Comparison of ENCODE assay signal across 10 cellular contexts in genomic region chr3:50260942-50261441, GRCh38. TPM values are rescaled to one million over a fixed set of nuclear protein-coding genes. Genes with fewer than 3 reads are reported as not detected.
DNase-seq lines count a peak whose midpoint lies in the region; ATAC-seq and TF ChIP-seq lines count a peak whose summit lies in the region.
"Had no signal": no experiment of that assay in that cellular context is flagged by ENCODE, and none has a peak within 500 bp of the region (broad histone marks: within the 10 kb centered on the region; RNA-seq: fewer than 3 reads in every experiment).

No MANE protein-coding gene starts in this region.

- H3K4me1 Mint-ChIP-seq in chondrocyte (ENCODE audit: low read depth): peaks cover 60% of the 10 kb centered on the region

- 57 to 58% methylated on average over 5 of the region's 5 CpGs for WGBS in heart right ventricle, 2 donors
- 39 to 40% methylated on average over 5 of the region's 5 CpGs for WGBS in aorta, 2 donors

- ATAC-seq in heart right ventricle (no peak), Right ventricle myocardium superior (ENCODE audit: poor library complexity) (no peak), aorta (ENCODE audit: low FRiP score) (no peak)
- ATAC-seq in activated CD4-positive, CD25-positive, alpha-beta regulatory T cell treated with anti-CD3 and anti-CD28 coated beads, Interleukin-2, amount 50 U/mL, for 24 hours: no peak

- intact Hi-C loops in heart right ventricle (cut with DNase I) (loop anchor here in 2 of 10 donors (1.0 to 10.0 kb wide), 2 partner anchors 63 to 64 kb away; partner anchors contain the start of genes HYAL2 (in 1 of the 2) and TUSC2 (in 1 of the 2)), Right ventricle myocardium superior (cut with DNase I) (no loop called here), aorta (cut with DNase I) (no loop called here)

- H3K27me3 ChIP-seq in heart right ventricle (no peaks in the 10 kb centered on the region), muscle layer of duodenum (ENCODE audit: low read depth, low read length) (no peaks in the 10 kb centered on the region), aorta (ENCODE audit: control insufficient read depth in 1 of 2, insufficient read depth in 2 of 2, low read length in 1 of 2) (no peaks in the 10 kb centered on the region)

- H3K4me3 ChIP-seq in heart right ventricle (peak overlapping the region; percentile 38 to 80 (median 69)), muscle layer of duodenum (ENCODE audit: low read depth in 1 of 2, low read length in 2 of 2) (peak overlapping the region in 1 of 2 donors; percentile 57), aorta (ENCODE audit: low read length in 2 of 2) (no peak overlapping the region)

- H3K36me3 Mint-ChIP-seq in chondrocyte (ENCODE audit: low read depth): peaks cover 13% of the 10 kb centered on the region

- H3K27me3 Mint-ChIP-seq in chondrocyte (ENCODE audit: low read depth): no peaks in the 10 kb centered on the region

- H3K9me3 ChIP-seq in heart right ventricle (peaks cover 0 to 7% (median 0%) of the 10 kb centered on the region in 11 donors), muscle layer of duodenum (ENCODE audit: control insufficient read depth in 1 of 2, low read length in 2 of 2) (no peaks in the 10 kb centered on the region), aorta (ENCODE audit: control insufficient read depth, low read length) (no peaks in the 10 kb centered on the region)

- H3K9me3 Mint-ChIP-seq in chondrocyte (ENCODE audit: low read depth): no peaks in the 10 kb centered on the region
- H3K9me3 Mint-ChIP-seq: memory B cell had no signal

- peak overlapping the region; percentile 94 for H3K27ac Mint-ChIP-seq in chondrocyte (ENCODE audit: unreplicated experiment)

- DNase-seq in heart right ventricle: no peak
- DNase-seq in Right ventricle myocardium superior: no peak
- DNase-seq in chondrocyte (ENCODE audit: low spot score): no peak
- peak in 1 of 2 donors; percentile 52 for DNase-seq in aorta
- no peak for DNase-seq in NCI-H2171 (lab: John Stamatoyannopoulos, UW)
- DNase-seq in NCI-H1694 (lab: John Stamatoyannopoulos, UW): no peak
- DNase-seq: activated T-cell treated with anti-CD3 and anti-CD28 coated beads, Interleukin-2, amount 50 U/mL, for 1 hour had no signal

- H3K27ac ChIP-seq in heart right ventricle (peak overlapping the region; percentile 94 to 100 (median 99)), muscle layer of duodenum (ENCODE audit: low read length) (peak overlapping the region; percentile 49), aorta (ENCODE audit: low read depth in 1 of 2, low read length in 2 of 2) (peak overlapping the region; percentile 91 to 93)

- no peak for TF ChIP-seq CTCF in heart right ventricle (IDR thresholded peaks at IDR 0.05)
- TF ChIP-seq CTCF in chondrocyte (IDR thresholded peaks at IDR 0.05): no peak

- H3K36me3 ChIP-seq in heart right ventricle: peaks cover 6 to 38% (median 26%) of the 10 kb centered on the region in 9 donors
- peaks cover 19 to 27% of the 10 kb centered on the region in 2 donors for H3K36me3 ChIP-seq in muscle layer of duodenum (ENCODE audit: control insufficient read depth in 1 of 2, insufficient read depth in 2 of 2, low read length in 2 of 2)
- H3K36me3 ChIP-seq in aorta (ENCODE audit: control insufficient read depth in 1 of 2, insufficient read depth in 2 of 2, low read length in 1 of 2): peaks cover 0 to 3% of the 10 kb centered on the region in 2 donors

- H3K4me3 Mint-ChIP-seq in chondrocyte (ENCODE audit: unreplicated experiment): peak overlapping the region; percentile 71

- peaks cover 35 to 82% (median 54%) of the 10 kb centered on the region in 9 donors for H3K4me1 ChIP-seq in heart right ventricle
- peaks cover 20 to 36% of the 10 kb centered on the region in 2 donors for H3K4me1 ChIP-seq in muscle layer of duodenum (ENCODE audit: control insufficient read depth in 1 of 2, insufficient read depth in 2 of 2, low read length in 2 of 2)
- no peaks in the 10 kb centered on the region for H3K4me1 ChIP-seq in aorta (ENCODE audit: control insufficient read depth in 1 of 2, insufficient read depth in 2 of 2, low read length in 2 of 2)

RNA-seq across cellular contexts. Expression of gene SEMA3B, which starts 8.0 kb away (rescaled TPM):
- total RNA-seq in heart right ventricle (10 to 100 TPM; 14.9 to 28.8 (median 21.9) TPM), Right ventricle myocardium superior (19.9 TPM), chondrocyte (9.6 to 16.4 TPM (median 14.9 TPM) in 3 replicates), aorta (10 to 100 TPM; 26.0 to 57.4 TPM)
- polyA plus RNA-seq in heart right ventricle (10 to 100 TPM; 21.2 to 46.7 TPM), aorta (10 to 100 TPM; 23.3 to 69.5 TPM)

RNA-seq across cellular contexts. Expression of gene LSMEM2, which starts 17.9 kb away (rescaled TPM):
- 10 to 100 TPM; 13.2 to 45.2 (median 33.2) TPM for total RNA-seq in heart right ventricle
- polyA plus RNA-seq in heart right ventricle: 10 to 100 TPM in 1 of 2 donors, 1 to 10 TPM in 1; 1.9 to 26.3 TPM
- total RNA-seq in Right ventricle myocardium superior: 29.6 TPM
- total RNA-seq in chondrocyte: not detected in 3 replicates
- under 1 TPM in 1 of 2 donors, not detected in 1; 0.51 TPM for total RNA-seq in aorta
- polyA plus RNA-seq in aorta: 1 to 10 TPM in 1 of 2 donors, not detected in 1; 1.3 TPM

RNA-seq across cellular contexts. Expression of gene GNAI2, which starts 25.0 kb away (rescaled TPM):
- total RNA-seq in heart right ventricle: 100 to 1,000 TPM; 112 to 270 (median 146) TPM
- polyA plus RNA-seq in heart right ventricle: 100 to 1,000 TPM; 107 to 171 TPM
- 126 TPM for total RNA-seq in Right ventricle myocardium superior
- 388 to 444 TPM (median 443 TPM) in 3 replicates for total RNA-seq in chondrocyte
- total RNA-seq in aorta: 100 to 1,000 TPM; 301 to 356 TPM
- 100 to 1,000 TPM; 174 to 217 TPM for polyA plus RNA-seq in aorta

RNA-seq across cellular contexts. Expression of gene IFRD2, which starts 31.2 kb away (rescaled TPM):
- total RNA-seq in heart right ventricle (10 to 100 TPM; 45.3 to 96.2 (median 54.1) TPM), Right ventricle myocardium superior (70.1 TPM), chondrocyte (38.9 to 54.4 TPM (median 44.0 TPM) in 3 replicates), aorta (10 to 100 TPM; 46.8 to 58.8 TPM)
- polyA plus RNA-seq in heart right ventricle (100 to 1,000 TPM in 1 of 2 donors, 10 to 100 TPM in 1; 88.1 to 123 TPM), aorta (10 to 100 TPM; 34.6 to 47.1 TPM)

RNA-seq across cellular contexts. Expression of gene HYAL3, which starts 38.2 kb away (rescaled TPM):
- total RNA-seq in heart right ventricle (1 to 10 TPM in 8 of 10 donors, under 1 TPM in 2; 0.80 to 3.0 (median 1.9) TPM), Right ventricle myocardium superior (1.2 TPM), chondrocyte (5.3 to 6.9 TPM (median 5.4 TPM) in 3 replicates), aorta (1 to 10 TPM; 2.2 to 2.9 TPM)
- polyA plus RNA-seq in heart right ventricle (1 to 10 TPM; 2.0 to 2.8 TPM), aorta (1 to 10 TPM in 1 of 2 donors, under 1 TPM in 1; 0.63 to 5.1 TPM)

Comparison
In these comparisons a context has a peak if more than half of its experiments do, and no peak if none do; other contexts are left out.
1. H3K27ac ChIP-seq: peak in every context shown above with its lines; median percentile 99 in heart right ventricle; 92 in aorta; 49 in muscle layer of duodenum.
2. H3K4me3 ChIP-seq: peak in heart right ventricle (10 of 10); none in aorta (0 of 2).
3. RNA of gene LSMEM2, which starts 17.9 kb away (total RNA-seq): 13.2 to 45.2 TPM in heart right ventricle and 29.6 TPM in Right ventricle myocardium superior (single experiment); 0.51 TPM in aorta and not detected in chondrocyte; every median in the first group is over 4 times any median in the second.